Comparison of ENCODE assay signal across 16 cellular contexts in the genomic region with DNA sequence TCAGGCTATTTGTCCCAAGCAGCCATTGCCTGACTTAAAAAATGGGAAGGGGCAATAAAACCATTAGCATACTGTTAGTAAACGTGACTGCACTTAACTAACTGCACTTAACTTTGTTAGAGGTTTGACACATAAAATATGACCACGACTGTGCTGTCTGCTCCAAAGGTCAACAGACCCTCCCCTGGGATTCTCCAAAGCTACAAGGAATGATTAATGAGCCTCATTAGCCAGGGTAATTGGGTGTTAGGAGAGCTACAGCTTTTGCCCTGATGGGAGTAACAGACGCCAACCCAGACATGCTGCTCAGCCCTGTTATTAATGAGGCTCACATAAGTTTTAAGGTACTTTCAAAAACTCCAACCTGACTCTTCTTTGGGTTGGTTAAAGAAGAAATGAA.
"Had no signal": no experiment of that assay in that cellular context is flagged by ENCODE, and none has a peak within 500 bp of the region (broad histone marks: within the 10 kb centered on the region; RNA-seq: fewer than 3 reads in every experiment).

No MANE protein-coding gene starts in this region.

- H3K36me3 ChIP-seq: gastrocnemius medialis, left lung, lower lobe of right lung, neural progenitor cell, ovary, suprapubic skin, thyroid gland had no signal

- H3K9me3 ChIP-seq: gastrocnemius medialis, left lung, lower lobe of right lung, ovary, suprapubic skin, thyroid gland had no signal

- H3K4me1 ChIP-seq: gastrocnemius medialis, left lung, lower lobe of right lung, neural progenitor cell, suprapubic skin, thyroid gland had no signal

- ATAC-seq: esophagus mucosa, gastrocnemius medialis, left lung, lower lobe of right lung, natural killer cell, right cardiac atrium had no signal

- DNase-seq: effector memory CD4-positive, alpha-beta T cell; gastrocnemius medialis; islet precursor cell; left lung; lower lobe of right lung; natural killer cell; nucleus accumbens; ovary; right cardiac atrium; small intestine; stimulated activated CD4-positive, alpha-beta T cell treated with anti-CD3 and anti-CD28 coated beads, Interleukin-2, amount 100 ng/mL, for 48 hours; stimulated activated naive CD4-positive, alpha-beta T cell treated with Interleukin-2 at 50 U/mL for 16 hours; thyroid gland had no signal

- H3K27me3 ChIP-seq: gastrocnemius medialis, left lung, neural progenitor cell, ovary, thyroid gland had no signal

- H3K27ac ChIP-seq: gastrocnemius medialis, left lung, lower lobe of right lung, neural progenitor cell, ovary, suprapubic skin, thyroid gland had no signal

- H3K4me3 ChIP-seq: gastrocnemius medialis, left lung, lower lobe of right lung, neural progenitor cell, ovary, suprapubic skin, thyroid gland had no signal
